In the genomic region with DNA sequence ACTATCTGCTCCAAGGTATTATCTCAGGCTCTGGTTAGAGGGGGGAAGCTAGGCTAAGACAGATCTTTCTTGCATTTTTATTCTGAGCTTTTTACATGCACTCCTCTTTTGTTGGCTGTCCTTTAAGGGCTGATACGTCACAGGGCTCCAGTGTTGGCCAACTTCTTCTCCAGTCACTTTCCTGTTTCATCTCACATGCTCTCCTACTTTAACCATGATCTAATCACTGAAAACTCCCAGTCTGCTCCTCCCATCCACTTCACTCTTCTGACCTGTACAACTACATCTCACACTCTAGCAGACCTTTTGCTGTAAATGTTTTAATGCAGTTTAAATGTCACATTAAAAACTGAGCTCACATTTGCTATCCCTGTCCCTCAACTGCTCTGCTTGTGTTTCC, we compare ENCODE assay signal across 26 cellular contexts.
A peak's percentile ranks its signal among the peaks of the same experiment; 100 is the strongest.
DNase-seq lines count a peak whose midpoint lies in the region; ATAC-seq and TF ChIP-seq lines count a peak whose summit lies in the region.
"Had no signal": no experiment of that assay in that cellular context is flagged by ENCODE, and none has a peak within 500 bp of the region (broad histone marks: within the 10 kb centered on the region; RNA-seq: fewer than 3 reads in every experiment).

No MANE protein-coding gene starts in this region.

- ATAC-seq in heart left ventricle (peak in 3 of 4 donors; percentile 70 to 83 (median 75)), HG02973 (IDR thresholded peaks at IDR 0.05; ENCODE audit: unreplicated experiment) (no peak)
- ATAC-seq in activated CD8-positive, alpha-beta memory T cell treated with anti-CD3 and anti-CD28 coated beads, Interleukin-2, amount 10 ng/mL, durations not matched to agents 7 days and 5 days, result no peak
- ATAC-seq: A549; activated T-cell treated with anti-CD3 and anti-CD28 coated beads, Interleukin-2, amount 50 U/mL, for 4 hours had no signal

- H3K4me1 ChIP-seq in heart left ventricle, result peaks cover 0 to 4% (median 0%) of the 10 kb centered on the region in 12 donors
- H3K4me1 ChIP-seq: A549 had no signal

- H3K36me3 Mint-ChIP-seq in activated CD8-positive, alpha-beta memory T cell treated with anti-CD3 and anti-CD28 coated beads, Interleukin-2, amount 10 ng/mL, durations not matched to agents 7 days and 5 days, result no peaks in the 10 kb centered on the region
- H3K36me3 Mint-ChIP-seq: neural progenitor cell had no signal

- TF ChIP-seq CTCF in heart left ventricle (IDR thresholded peaks at IDR 0.05) (no peak), fibroblast of villous mesenchyme (IDR thresholded peaks at IDR 0.05; ENCODE audit: insufficient read depth, low read depth, low read length) (no peak)

- H3K9me3 ChIP-seq in heart left ventricle, result no peaks in the 10 kb centered on the region
- H3K9me3 ChIP-seq: A549, SK-N-SH had no signal

- DNase-seq in heart left ventricle (no peak), cardiac septum (ENCODE audit: low spot score) (no peak), astrocyte of the hippocampus (ENCODE audit: low read depth, low spot score) (peak; percentile 11), fibroblast of villous mesenchyme (ENCODE audit: low read depth) (peak; percentile 11), NCI-H2171 treated with DMSO at 0.1 percent for 48 hours (lab: John Stamatoyannopoulos, UW) (no peak)
- no peak for DNase-seq in stimulated activated CD4-positive, alpha-beta T cell treated with anti-CD3 and anti-CD28 coated beads, Interleukin-4, amount 100 ng/mL, for 4 hours
- DNase-seq in activated CD8-positive, alpha-beta memory T cell treated with anti-CD3 and anti-CD28 coated beads, Interleukin-2, amount 10 ng/mL, durations not matched to agents 7 days and 5 days, result no peak
- DNase-seq: activated CD4-positive, alpha-beta T cell treated with anti-CD3 and anti-CD28 coated beads for 4 hours; activated naive CD4-positive, alpha-beta T cell; activated T-cell treated with anti-CD3 and anti-CD28 coated beads, Interleukin-2, amount 50 U/mL, for 4 hours; COR-L47; DMS79 treated with DMSO at 0.1 percent for 48 hours; H7; hypothalamus; Kasumi-1; NCI-H1092 treated with DMSO at 0.1 percent for 48 hours; NCI-H187 treated with DMSO at 0.1 percent for 48 hours; SK-N-SH; stimulated activated CD8-positive, alpha-beta memory T cell treated with anti-CD3 and anti-CD28 coated beads, Interleukin-4, amount 100 ng/mL, for 48 hours; trophoblast cell had no signal

- H3K9me3 Mint-ChIP-seq in activated CD8-positive, alpha-beta memory T cell treated with anti-CD3 and anti-CD28 coated beads, Interleukin-2, amount 10 ng/mL, durations not matched to agents 7 days and 5 days (ENCODE audit: low read depth), result no peaks in the 10 kb centered on the region
- H3K9me3 Mint-ChIP-seq: activated T-cell treated with anti-CD3 and anti-CD28 coated beads, Interleukin-2, amount 50 U/mL, for 4 hours; neural progenitor cell had no signal

- TF ChIP-seq POLR2A in heart left ventricle (IDR thresholded peaks at IDR 0.05), result no peak

- H3K36me3 ChIP-seq in heart left ventricle, result no peaks in the 10 kb centered on the region
- H3K36me3 ChIP-seq: cardiac muscle cell, neural progenitor cell had no signal

- no peak overlapping the region for H3K27ac Mint-ChIP-seq in activated CD8-positive, alpha-beta memory T cell treated with anti-CD3 and anti-CD28 coated beads, Interleukin-2, amount 10 ng/mL, durations not matched to agents 7 days and 5 days
- H3K27ac Mint-ChIP-seq: dendritic cell treated with granulocyte-macrophage colony-stimulating factor and Interleukin-4, amounts not matched to agents 40 ng/mL and 50 ng/mL, for 4 days; neural progenitor cell had no signal

- no peaks in the 10 kb centered on the region for H3K27me3 ChIP-seq in heart left ventricle
- H3K27me3 ChIP-seq: cardiac muscle cell, neural progenitor cell had no signal

- WGBS in heart left ventricle, 4 donors, result 13 to 34% (median 31%) methylated on average over 1 of the region's 1 CpG

- H3K4me3 ChIP-seq in heart left ventricle (no peak overlapping the region), fibroblast of villous mesenchyme (ENCODE audit: low read depth, low read length) (no peak overlapping the region)
- H3K4me3 ChIP-seq: A549, cardiac muscle cell, lung, neural progenitor cell had no signal

- H3K27ac ChIP-seq in heart left ventricle, result no peak overlapping the region
- H3K27ac ChIP-seq: A549, cardiac muscle cell, neural progenitor cell had no signal

- intact Hi-C loops in heart left ventricle (cut with DNase I) (no loop called here), cardiac septum (cut with DNase I) (no loop called here)

- CTCF ChIA-PET in activated CD8-positive, alpha-beta memory T cell treated with anti-CD3 and anti-CD28 coated beads, Interleukin-2, amount 10 ng/mL, durations not matched to agents 7 days and 5 days (lab: Charles Lee), result no interaction called here

- no peak overlapping the region for H3K4me3 Mint-ChIP-seq in activated CD8-positive, alpha-beta memory T cell treated with anti-CD3 and anti-CD28 coated beads, Interleukin-2, amount 10 ng/mL, durations not matched to agents 7 days and 5 days
- H3K4me3 Mint-ChIP-seq: activated T-cell treated with anti-CD3 and anti-CD28 coated beads, Interleukin-2, amount 50 U/mL, for 4 hours; dendritic cell treated with granulocyte-macrophage colony-stimulating factor and Interleukin-4, amounts not matched to agents 40 ng/mL and 50 ng/mL, for 4 days; neural progenitor cell had no signal

- no peaks in the 10 kb centered on the region for H3K4me1 Mint-ChIP-seq in activated CD8-positive, alpha-beta memory T cell treated with anti-CD3 and anti-CD28 coated beads, Interleukin-2, amount 10 ng/mL, durations not matched to agents 7 days and 5 days
- H3K4me1 Mint-ChIP-seq: neural progenitor cell had no signal

- H3K27me3 Mint-ChIP-seq in activated CD8-positive, alpha-beta memory T cell treated with anti-CD3 and anti-CD28 coated beads, Interleukin-2, amount 10 ng/mL, durations not matched to agents 7 days and 5 days, result no peaks in the 10 kb centered on the region
- H3K27me3 Mint-ChIP-seq: dendritic cell treated with granulocyte-macrophage colony-stimulating factor and Interleukin-4, amounts not matched to agents 40 ng/mL and 50 ng/mL, for 4 days had no signal

Comparison
In these comparisons a context has a peak if more than half of its experiments do, and no peak if none do; other contexts are left out.
1. ATAC-seq: peak in heart left ventricle (3 of 4); none in activated CD8-positive, alpha-beta memory T cell treated with anti-CD3 and anti-CD28 coated beads, Interleukin-2, amount 10 ng/mL, durations not matched to agents 7 days and 5 days (single experiment) and HG02973 (single experiment).
2. DNase-seq: peak in astrocyte of the hippocampus (single experiment) and fibroblast of villous mesenchyme (single experiment); none in heart left ventricle (0 of 5), cardiac septum (single experiment), stimulated activated CD4-positive, alpha-beta T cell treated with anti-CD3 and anti-CD28 coated beads, Interleukin-4, amount 100 ng/mL, for 4 hours (0 of 2), activated CD8-positive, alpha-beta memory T cell treated with anti-CD3 and anti-CD28 coated beads, Interleukin-2, amount 10 ng/mL, durations not matched to agents 7 days and 5 days (single experiment) and NCI-H2171 treated with DMSO at 0.1 percent for 48 hours (single experiment).